ENCODE assay signal across 1 cellular context in the genomic region with DNA sequence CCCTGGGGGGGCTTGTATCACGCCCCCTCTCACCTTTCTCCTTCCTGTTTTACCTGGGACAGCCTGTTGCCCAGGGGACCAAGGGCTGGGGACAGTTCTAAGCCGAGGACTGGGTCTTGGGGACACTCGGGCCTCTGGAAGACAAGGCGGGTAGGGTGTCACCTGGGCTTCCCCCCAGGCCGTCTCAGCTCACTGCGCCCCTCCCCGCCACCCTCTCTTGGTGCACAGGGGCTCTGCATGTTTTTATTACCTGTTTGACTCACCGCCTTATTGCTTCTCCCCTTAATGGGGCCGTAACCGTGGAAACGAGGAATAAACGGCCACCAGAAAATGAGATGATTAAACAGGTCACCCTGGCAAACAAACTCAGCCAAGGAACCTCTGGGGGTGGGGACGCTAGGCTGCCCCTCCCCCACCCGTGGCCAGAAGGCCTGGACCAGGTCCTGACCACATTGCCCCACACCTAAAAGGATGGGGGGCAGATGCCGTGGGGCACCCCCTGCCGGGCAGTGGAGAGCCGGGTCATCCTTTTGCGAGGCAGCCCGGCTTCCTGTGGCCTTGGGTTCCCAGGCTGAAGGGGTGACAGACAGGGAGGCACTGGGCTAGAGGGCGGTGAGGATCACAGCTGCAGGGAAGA.
TF ChIP-seq lines count a peak whose summit lies in the region.

No MANE protein-coding gene starts in this region.

TF ChIP-seq in HEK293, 187 proteins besides CTCF, POLR2A, EP300 and RAD21 (continued from another document):
- TF ChIP-seq ZNF423 (tag by site-specific recombination; IDR thresholded peaks at IDR 0.05): peak; percentile 16; the same call in 1 of the 2 replicates
- no peak for TF ChIP-seq ZNF707 (tag by site-specific recombination; IDR thresholded peaks at IDR 0.05)
- TF ChIP-seq ZNF184 (tag by site-specific recombination; IDR thresholded peaks at IDR 0.05): no peak
- TF ChIP-seq ZFHX2 (tag by site-specific recombination; conservative IDR thresholded peaks at IDR 0.05): no peak
- no peak for TF ChIP-seq ZNF548 (tag by site-specific recombination; IDR thresholded peaks at IDR 0.05)
- TF ChIP-seq ZNF514 (tag by site-specific recombination; IDR thresholded peaks at IDR 0.05): no peak
- TF ChIP-seq, protein P1, sequence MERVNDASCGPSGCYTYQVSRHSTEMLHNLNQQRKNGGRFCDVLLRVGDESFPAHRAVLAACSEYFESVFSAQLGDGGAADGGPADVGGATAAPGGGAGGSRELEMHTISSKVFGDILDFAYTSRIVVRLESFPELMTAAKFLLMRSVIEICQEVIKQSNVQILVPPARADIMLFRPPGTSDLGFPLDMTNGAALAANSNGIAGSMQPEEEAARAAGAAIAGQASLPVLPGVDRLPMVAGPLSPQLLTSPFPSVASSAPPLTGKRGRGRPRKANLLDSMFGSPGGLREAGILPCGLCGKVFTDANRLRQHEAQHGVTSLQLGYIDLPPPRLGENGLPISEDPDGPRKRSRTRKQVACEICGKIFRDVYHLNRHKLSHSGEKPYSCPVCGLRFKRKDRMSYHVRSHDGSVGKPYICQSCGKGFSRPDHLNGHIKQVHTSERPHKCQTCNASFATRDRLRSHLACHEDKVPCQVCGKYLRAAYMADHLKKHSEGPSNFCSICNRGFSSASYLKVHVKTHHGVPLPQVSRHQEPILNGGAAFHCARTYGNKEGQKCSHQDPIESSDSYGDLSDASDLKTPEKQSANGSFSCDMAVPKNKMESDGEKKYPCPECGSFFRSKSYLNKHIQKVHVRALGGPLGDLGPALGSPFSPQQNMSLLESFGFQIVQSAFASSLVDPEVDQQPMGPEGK (tag by site-specific recombination; IDR thresholded peaks at IDR 0.05): peak; percentile 78; the same call in 1 of the 2 replicates
- TF ChIP-seq KLF1 (tag by site-specific recombination; IDR thresholded peaks at IDR 0.05): peak; percentile 55
- no peak for TF ChIP-seq ZNF114 (tag by site-specific recombination; IDR thresholded peaks at IDR 0.05)
- TF ChIP-seq SCRT2 (tag by site-specific recombination; IDR thresholded peaks at IDR 0.05): peak; percentile 67
- TF ChIP-seq, protein P2, sequence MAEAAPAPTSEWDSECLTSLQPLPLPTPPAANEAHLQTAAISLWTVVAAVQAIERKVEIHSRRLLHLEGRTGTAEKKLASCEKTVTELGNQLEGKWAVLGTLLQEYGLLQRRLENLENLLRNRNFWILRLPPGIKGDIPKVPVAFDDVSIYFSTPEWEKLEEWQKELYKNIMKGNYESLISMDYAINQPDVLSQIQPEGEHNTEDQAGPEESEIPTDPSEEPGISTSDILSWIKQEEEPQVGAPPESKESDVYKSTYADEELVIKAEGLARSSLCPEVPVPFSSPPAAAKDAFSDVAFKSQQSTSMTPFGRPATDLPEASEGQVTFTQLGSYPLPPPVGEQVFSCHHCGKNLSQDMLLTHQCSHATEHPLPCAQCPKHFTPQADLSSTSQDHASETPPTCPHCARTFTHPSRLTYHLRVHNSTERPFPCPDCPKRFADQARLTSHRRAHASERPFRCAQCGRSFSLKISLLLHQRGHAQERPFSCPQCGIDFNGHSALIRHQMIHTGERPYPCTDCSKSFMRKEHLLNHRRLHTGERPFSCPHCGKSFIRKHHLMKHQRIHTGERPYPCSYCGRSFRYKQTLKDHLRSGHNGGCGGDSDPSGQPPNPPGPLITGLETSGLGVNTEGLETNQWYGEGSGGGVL (tag by site-specific recombination; IDR thresholded peaks at IDR 0.05): peak; percentile 65
- TF ChIP-seq, protein P3, sequence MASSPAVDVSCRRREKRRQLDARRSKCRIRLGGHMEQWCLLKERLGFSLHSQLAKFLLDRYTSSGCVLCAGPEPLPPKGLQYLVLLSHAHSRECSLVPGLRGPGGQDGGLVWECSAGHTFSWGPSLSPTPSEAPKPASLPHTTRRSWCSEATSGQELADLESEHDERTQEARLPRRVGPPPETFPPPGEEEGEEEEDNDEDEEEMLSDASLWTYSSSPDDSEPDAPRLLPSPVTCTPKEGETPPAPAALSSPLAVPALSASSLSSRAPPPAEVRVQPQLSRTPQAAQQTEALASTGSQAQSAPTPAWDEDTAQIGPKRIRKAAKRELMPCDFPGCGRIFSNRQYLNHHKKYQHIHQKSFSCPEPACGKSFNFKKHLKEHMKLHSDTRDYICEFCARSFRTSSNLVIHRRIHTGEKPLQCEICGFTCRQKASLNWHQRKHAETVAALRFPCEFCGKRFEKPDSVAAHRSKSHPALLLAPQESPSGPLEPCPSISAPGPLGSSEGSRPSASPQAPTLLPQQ (tag by site-specific recombination; IDR thresholded peaks at IDR 0.05): peak; percentile 57; the same call in 1 of the 2 replicates
- no peak for TF ChIP-seq ZNF174 (tag by site-specific recombination; IDR thresholded peaks at IDR 0.05)
- TF ChIP-seq, protein P4, sequence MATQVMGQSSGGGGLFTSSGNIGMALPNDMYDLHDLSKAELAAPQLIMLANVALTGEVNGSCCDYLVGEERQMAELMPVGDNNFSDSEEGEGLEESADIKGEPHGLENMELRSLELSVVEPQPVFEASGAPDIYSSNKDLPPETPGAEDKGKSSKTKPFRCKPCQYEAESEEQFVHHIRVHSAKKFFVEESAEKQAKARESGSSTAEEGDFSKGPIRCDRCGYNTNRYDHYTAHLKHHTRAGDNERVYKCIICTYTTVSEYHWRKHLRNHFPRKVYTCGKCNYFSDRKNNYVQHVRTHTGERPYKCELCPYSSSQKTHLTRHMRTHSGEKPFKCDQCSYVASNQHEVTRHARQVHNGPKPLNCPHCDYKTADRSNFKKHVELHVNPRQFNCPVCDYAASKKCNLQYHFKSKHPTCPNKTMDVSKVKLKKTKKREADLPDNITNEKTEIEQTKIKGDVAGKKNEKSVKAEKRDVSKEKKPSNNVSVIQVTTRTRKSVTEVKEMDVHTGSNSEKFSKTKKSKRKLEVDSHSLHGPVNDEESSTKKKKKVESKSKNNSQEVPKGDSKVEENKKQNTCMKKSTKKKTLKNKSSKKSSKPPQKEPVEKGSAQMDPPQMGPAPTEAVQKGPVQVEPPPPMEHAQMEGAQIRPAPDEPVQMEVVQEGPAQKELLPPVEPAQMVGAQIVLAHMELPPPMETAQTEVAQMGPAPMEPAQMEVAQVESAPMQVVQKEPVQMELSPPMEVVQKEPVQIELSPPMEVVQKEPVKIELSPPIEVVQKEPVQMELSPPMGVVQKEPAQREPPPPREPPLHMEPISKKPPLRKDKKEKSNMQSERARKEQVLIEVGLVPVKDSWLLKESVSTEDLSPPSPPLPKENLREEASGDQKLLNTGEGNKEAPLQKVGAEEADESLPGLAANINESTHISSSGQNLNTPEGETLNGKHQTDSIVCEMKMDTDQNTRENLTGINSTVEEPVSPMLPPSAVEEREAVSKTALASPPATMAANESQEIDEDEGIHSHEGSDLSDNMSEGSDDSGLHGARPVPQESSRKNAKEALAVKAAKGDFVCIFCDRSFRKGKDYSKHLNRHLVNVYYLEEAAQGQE (tag by site-specific recombination; IDR thresholded peaks at IDR 0.05): no peak
- peak; percentile 86 for TF ChIP-seq GLIS2 (tag by site-specific recombination; IDR thresholded peaks at IDR 0.05)
- TF ChIP-seq ZNF302 (tag by site-specific recombination; IDR thresholded peaks at IDR 0.05; ENCODE audit: low read depth): no peak
- no peak for TF ChIP-seq ZNF654 (tag by site-specific recombination; IDR thresholded peaks at IDR 0.05; ENCODE audit: low read depth)
- no peak for TF ChIP-seq ZNF239 (tag by site-specific recombination; IDR thresholded peaks at IDR 0.05)
- TF ChIP-seq KLF9 (tag by site-specific recombination; IDR thresholded peaks at IDR 0.05; ENCODE audit: low read depth): peak; percentile 22; the same call in 1 of the 2 replicates
- TF ChIP-seq OSR2 (tag by site-specific recombination; IDR thresholded peaks at IDR 0.05): peak; percentile 66
- peak; percentile 74 for TF ChIP-seq GLIS1 (tag by site-specific recombination; IDR thresholded peaks at IDR 0.05)
- TF ChIP-seq ZNF394 (tag by site-specific recombination; IDR thresholded peaks at IDR 0.05; ENCODE audit: borderline replicate concordance): peak; percentile 39; the same call in 1 of the 2 replicates
- TF ChIP-seq TRIM28 (IDR thresholded peaks at IDR 0.05; ENCODE audit: borderline replicate concordance, low read length): peak; percentile 70; the same call in 1 of the 2 replicates
- TF ChIP-seq, protein P5, sequence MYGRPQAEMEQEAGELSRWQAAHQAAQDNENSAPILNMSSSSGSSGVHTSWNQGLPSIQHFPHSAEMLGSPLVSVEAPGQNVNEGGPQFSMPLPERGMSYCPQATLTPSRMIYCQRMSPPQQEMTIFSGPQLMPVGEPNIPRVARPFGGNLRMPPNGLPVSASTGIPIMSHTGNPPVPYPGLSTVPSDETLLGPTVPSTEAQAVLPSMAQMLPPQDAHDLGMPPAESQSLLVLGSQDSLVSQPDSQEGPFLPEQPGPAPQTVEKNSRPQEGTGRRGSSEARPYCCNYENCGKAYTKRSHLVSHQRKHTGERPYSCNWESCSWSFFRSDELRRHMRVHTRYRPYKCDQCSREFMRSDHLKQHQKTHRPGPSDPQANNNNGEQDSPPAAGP (tag by site-specific recombination; IDR thresholded peaks at IDR 0.05): peak; percentile 63; the same call in 1 of the 2 replicates
- TF ChIP-seq ZNF391 (tag by site-specific recombination; IDR thresholded peaks at IDR 0.05; ENCODE audit: borderline replicate concordance, low read depth): peak; percentile 21; the same call in 1 of the 2 replicates
- TF ChIP-seq ZIC2 (tag by site-specific recombination; IDR thresholded peaks at IDR 0.05): peak; percentile 66
- TF ChIP-seq ZNF221 (tag by site-specific recombination; IDR thresholded peaks at IDR 0.05; ENCODE audit: borderline replicate concordance): no peak
- TF ChIP-seq, protein P6, sequence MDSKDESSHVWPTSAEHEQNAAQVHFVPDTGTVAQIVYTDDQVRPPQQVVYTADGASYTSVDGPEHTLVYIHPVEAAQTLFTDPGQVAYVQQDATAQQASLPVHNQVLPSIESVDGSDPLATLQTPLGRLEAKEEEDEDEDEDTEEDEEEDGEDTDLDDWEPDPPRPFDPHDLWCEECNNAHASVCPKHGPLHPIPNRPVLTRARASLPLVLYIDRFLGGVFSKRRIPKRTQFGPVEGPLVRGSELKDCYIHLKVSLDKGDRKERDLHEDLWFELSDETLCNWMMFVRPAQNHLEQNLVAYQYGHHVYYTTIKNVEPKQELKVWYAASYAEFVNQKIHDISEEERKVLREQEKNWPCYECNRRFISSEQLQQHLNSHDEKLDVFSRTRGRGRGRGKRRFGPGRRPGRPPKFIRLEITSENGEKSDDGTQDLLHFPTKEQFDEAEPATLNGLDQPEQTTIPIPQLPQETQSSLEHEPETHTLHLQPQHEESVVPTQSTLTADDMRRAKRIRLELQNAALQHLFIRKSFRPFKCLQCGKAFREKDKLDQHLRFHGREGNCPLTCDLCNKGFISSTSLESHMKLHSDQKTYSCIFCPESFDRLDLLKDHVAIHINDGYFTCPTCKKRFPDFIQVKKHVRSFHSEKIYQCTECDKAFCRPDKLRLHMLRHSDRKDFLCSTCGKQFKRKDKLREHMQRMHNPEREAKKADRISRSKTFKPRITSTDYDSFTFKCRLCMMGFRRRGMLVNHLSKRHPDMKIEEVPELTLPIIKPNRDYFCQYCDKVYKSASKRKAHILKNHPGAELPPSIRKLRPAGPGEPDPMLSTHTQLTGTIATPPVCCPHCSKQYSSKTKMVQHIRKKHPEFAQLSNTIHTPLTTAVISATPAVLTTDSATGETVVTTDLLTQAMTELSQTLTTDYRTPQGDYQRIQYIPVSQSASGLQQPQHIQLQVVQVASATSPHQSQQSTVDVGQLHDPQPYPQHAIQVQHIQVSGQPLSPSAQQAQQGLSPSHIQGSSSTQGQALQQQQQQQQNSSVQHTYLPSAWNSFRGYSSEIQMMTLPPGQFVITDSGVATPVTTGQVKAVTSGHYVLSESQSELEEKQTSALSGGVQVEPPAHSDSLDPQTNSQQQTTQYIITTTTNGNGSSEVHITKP (tag by site-specific recombination; IDR thresholded peaks at IDR 0.05): peak; percentile 98
- TF ChIP-seq, protein P7, sequence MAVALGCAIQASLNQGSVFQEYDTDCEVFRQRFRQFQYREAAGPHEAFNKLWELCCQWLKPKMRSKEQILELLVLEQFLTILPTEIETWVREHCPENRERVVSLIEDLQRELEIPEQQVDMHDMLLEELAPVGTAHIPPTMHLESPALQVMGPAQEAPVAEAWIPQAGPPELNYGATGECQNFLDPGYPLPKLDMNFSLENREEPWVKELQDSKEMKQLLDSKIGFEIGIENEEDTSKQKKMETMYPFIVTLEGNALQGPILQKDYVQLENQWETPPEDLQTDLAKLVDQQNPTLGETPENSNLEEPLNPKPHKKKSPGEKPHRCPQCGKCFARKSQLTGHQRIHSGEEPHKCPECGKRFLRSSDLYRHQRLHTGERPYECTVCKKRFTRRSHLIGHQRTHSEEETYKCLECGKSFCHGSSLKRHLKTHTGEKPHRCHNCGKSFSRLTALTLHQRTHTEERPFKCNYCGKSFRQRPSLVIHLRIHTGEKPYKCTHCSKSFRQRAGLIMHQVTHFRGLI (tag by site-specific recombination; IDR thresholded peaks at IDR 0.05): peak; percentile 28; the same call in 1 of the 2 replicates
- peak; percentile 75 for TF ChIP-seq ZBTB8A (tag by site-specific recombination; IDR thresholded peaks at IDR 0.05)
- TF ChIP-seq SP7 (tag by site-specific recombination; IDR thresholded peaks at IDR 0.05): peak; percentile 64
